In genomic region chr2:135791418-135792190, GRCh38 we compare ENCODE assay signal across 16 cellular contexts. TPM values are rescaled to one million over a fixed set of nuclear protein-coding genes. Genes with fewer than 3 reads are reported as not detected.
DNase-seq lines count a peak whose midpoint lies in the region; ATAC-seq and TF ChIP-seq lines count a peak whose summit lies in the region.
"Had no signal": no experiment of that assay in that cellular context is flagged by ENCODE, and none has a peak within 500 bp of the region (broad histone marks: within the 10 kb centered on the region; RNA-seq: fewer than 3 reads in every experiment).

No MANE protein-coding gene starts in this region.

- TF ChIP-seq EP300 in Ishikawa (IDR thresholded peaks at IDR 0.05; ENCODE audit: borderline replicate concordance) = no peak

- peaks cover 12% of the 10 kb centered on the region for H3K36me3 Mint-ChIP-seq in mesothelial cell of epicardium

- DNase-seq in AG10803 (ENCODE audit: low read depth) = peak; percentile 44
- peak; percentile 37 to 42 for DNase-seq in cardiac fibroblast (ENCODE audit: low read depth in 2 of 2)
- DNase-seq in mesothelial cell of epicardium (ENCODE audit: low spot score in 2 of 2, unreplicated experiment in 2 of 2) = no peak
- no peak for DNase-seq in NCI-H82 (lab: John Stamatoyannopoulos, UW)
- DNase-seq: activated CD4-positive, alpha-beta T cell treated with anti-CD3 and anti-CD28 coated beads for 4 hours; activated T-cell treated with anti-CD3 and anti-CD28 coated beads, Interleukin-2, amount 50 U/mL, for 48 hours; BE2C; DMS79; NCI-H2029; occipital lobe; T1000 had no signal

- peaks cover 11% of the 10 kb centered on the region for H3K4me1 Mint-ChIP-seq in mesothelial cell of epicardium

- ATAC-seq in HG03354 (IDR thresholded peaks at IDR 0.05; ENCODE audit: poor library complexity, severe bottlenecking, unreplicated experiment) (no peak), esophagus mucosa (no peak), HG03432 (IDR thresholded peaks at IDR 0.05; ENCODE audit: unreplicated experiment) (no peak)

- no peak for TF ChIP-seq RAD21 in Ishikawa (IDR thresholded peaks at IDR 0.05; ENCODE audit: low read depth)

- TF ChIP-seq CTCF in AG10803 (conservative IDR thresholded peaks at IDR 0.05; ENCODE audit: low read length) = no peak
- TF ChIP-seq CTCF in cardiac fibroblast (IDR thresholded peaks at IDR 0.05; ENCODE audit: low read depth, low read length) = no peak
- no peak for TF ChIP-seq CTCF in mesothelial cell of epicardium (IDR thresholded peaks at IDR 0.05; ENCODE audit: unreplicated experiment)

- peak overlapping the region; percentile 47 for H3K27ac Mint-ChIP-seq in mesothelial cell of epicardium

- no peak overlapping the region for H3K4me3 Mint-ChIP-seq in mesothelial cell of epicardium

- H3K4me3 ChIP-seq in AG10803 (ENCODE audit: low read length) = no peak overlapping the region
- H3K4me3 ChIP-seq in cardiac fibroblast (replicated peaks in 1 of 2; ENCODE audit: low read depth in 2 of 2, low read length in 2 of 2) = no peak overlapping the region

- no peaks in the 10 kb centered on the region for H3K9me3 Mint-ChIP-seq in mesothelial cell of epicardium

- H3K27me3 Mint-ChIP-seq in mesothelial cell of epicardium (ENCODE audit: low read depth) = no peaks in the 10 kb centered on the region

TF ChIP-seq in Ishikawa, 13 proteins besides CTCF, POLR2A, EP300 and RAD21:
- no peak for TF ChIP-seq EGR1 (IDR thresholded peaks at IDR 0.05)
- no peak for TF ChIP-seq TEAD4 (IDR thresholded peaks at IDR 0.05)
- no peak for TF ChIP-seq NFIC (IDR thresholded peaks at IDR 0.05)
- TF ChIP-seq, protein P1, sequence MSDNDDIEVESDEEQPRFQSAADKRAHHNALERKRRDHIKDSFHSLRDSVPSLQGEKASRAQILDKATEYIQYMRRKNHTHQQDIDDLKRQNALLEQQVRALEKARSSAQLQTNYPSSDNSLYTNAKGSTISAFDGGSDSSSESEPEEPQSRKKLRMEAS (IDR thresholded peaks at IDR 0.05) = no peak
- TF ChIP-seq, protein P2, sequence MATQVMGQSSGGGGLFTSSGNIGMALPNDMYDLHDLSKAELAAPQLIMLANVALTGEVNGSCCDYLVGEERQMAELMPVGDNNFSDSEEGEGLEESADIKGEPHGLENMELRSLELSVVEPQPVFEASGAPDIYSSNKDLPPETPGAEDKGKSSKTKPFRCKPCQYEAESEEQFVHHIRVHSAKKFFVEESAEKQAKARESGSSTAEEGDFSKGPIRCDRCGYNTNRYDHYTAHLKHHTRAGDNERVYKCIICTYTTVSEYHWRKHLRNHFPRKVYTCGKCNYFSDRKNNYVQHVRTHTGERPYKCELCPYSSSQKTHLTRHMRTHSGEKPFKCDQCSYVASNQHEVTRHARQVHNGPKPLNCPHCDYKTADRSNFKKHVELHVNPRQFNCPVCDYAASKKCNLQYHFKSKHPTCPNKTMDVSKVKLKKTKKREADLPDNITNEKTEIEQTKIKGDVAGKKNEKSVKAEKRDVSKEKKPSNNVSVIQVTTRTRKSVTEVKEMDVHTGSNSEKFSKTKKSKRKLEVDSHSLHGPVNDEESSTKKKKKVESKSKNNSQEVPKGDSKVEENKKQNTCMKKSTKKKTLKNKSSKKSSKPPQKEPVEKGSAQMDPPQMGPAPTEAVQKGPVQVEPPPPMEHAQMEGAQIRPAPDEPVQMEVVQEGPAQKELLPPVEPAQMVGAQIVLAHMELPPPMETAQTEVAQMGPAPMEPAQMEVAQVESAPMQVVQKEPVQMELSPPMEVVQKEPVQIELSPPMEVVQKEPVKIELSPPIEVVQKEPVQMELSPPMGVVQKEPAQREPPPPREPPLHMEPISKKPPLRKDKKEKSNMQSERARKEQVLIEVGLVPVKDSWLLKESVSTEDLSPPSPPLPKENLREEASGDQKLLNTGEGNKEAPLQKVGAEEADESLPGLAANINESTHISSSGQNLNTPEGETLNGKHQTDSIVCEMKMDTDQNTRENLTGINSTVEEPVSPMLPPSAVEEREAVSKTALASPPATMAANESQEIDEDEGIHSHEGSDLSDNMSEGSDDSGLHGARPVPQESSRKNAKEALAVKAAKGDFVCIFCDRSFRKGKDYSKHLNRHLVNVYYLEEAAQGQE (IDR thresholded peaks at IDR 0.05; ENCODE audit: low read depth) = peak; percentile 41; the same call in 1 of the 2 replicates
- no peak for TF ChIP-seq FOXM1 (IDR thresholded peaks at IDR 0.05; ENCODE audit: borderline replicate concordance, low read depth)

RNA-seq across cellular contexts. Expression of gene LCT, which starts 45.4 kb away (rescaled TPM):
- total RNA-seq in mesothelial cell of epicardium (0.05 TPM in 1 of 3 replicates, not detected in the others), esophagus mucosa (not detected)
- total RNA-seq: lung microvascular endothelial cell, occipital lobe had no signal

RNA-seq across cellular contexts. Expression of gene UBXN4, which starts 49.9 kb away (rescaled TPM):
- total RNA-seq in mesothelial cell of epicardium (120 to 131 TPM (median 128 TPM) in 3 replicates), esophagus mucosa (52.4 TPM)

Comparison
In these comparisons a context has a peak if more than half of its experiments do, and no peak if none do; other contexts are left out.
1. DNase-seq: peak in AG10803 (single experiment) and cardiac fibroblast (2 of 2); none in mesothelial cell of epicardium (0 of 2) and NCI-H82 (single experiment).